1 cellular context compared by ENCODE assay signal in genomic region chr1:70462611-70463010, GRCh38.
TF ChIP-seq lines count a peak whose summit lies in the region.

No MANE protein-coding gene starts in this region.

TF ChIP-seq in GM23338, 12 proteins besides CTCF, POLR2A, EP300 and RAD21 (continued from another document):
- TF ChIP-seq REST (IDR thresholded peaks at IDR 0.05; ENCODE audit: unreplicated experiment) = no peak
- TF ChIP-seq STAT1 (IDR thresholded peaks at IDR 0.05; ENCODE audit: unreplicated experiment) = no peak
- no peak for TF ChIP-seq EZH2phosphoT487 (IDR thresholded peaks at IDR 0.05; ENCODE audit: unreplicated experiment)
- TF ChIP-seq CREB1 (CRISPR knock-in tag; IDR thresholded peaks at IDR 0.05; ENCODE audit: low read depth) = no peak
- no peak for TF ChIP-seq POLR2AphosphoS5 (IDR thresholded peaks at IDR 0.05; ENCODE audit: low read depth)
- TF ChIP-seq JUNB (IDR thresholded peaks at IDR 0.05; ENCODE audit: unreplicated experiment) = no peak
- no peak for TF ChIP-seq ZNF114 (CRISPR knock-in tag; IDR thresholded peaks at IDR 0.05)
- TF ChIP-seq, protein P1, sequence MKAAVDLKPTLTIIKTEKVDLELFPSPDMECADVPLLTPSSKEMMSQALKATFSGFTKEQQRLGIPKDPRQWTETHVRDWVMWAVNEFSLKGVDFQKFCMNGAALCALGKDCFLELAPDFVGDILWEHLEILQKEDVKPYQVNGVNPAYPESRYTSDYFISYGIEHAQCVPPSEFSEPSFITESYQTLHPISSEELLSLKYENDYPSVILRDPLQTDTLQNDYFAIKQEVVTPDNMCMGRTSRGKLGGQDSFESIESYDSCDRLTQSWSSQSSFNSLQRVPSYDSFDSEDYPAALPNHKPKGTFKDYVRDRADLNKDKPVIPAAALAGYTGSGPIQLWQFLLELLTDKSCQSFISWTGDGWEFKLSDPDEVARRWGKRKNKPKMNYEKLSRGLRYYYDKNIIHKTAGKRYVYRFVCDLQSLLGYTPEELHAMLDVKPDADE (IDR thresholded peaks at IDR 0.05) = no peak
- no peak for TF ChIP-seq ZNF331 (CRISPR knock-in tag; IDR thresholded peaks at IDR 0.05; ENCODE audit: low read depth)
